21 cellular contexts compared by ENCODE assay signal in the genomic region with DNA sequence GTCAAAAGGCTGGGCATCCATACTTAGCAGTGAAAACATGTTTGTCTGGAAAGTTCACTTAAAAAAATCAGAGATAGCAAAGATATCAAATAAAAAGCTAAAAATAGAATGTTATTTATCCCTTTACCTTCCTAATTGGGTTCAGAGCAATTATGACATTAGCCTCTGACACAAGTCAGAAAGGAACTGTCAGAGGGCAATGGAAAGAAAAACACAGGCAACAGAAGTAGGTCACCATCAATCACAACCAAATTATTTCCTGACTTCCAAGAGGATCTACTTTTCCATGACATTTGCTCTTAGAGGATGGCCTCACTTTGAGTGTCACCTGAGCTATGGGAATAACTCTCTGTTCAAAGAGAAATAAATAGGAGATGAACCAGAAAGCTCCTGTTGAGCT.
"Had no signal": no experiment of that assay in that cellular context is flagged by ENCODE, and none has a peak within 500 bp of the region (broad histone marks: within the 10 kb centered on the region; RNA-seq: fewer than 3 reads in every experiment).

No MANE protein-coding gene starts in this region.

- H3K36me3 ChIP-seq: lower lobe of right lung, prostate gland, transverse colon had no signal

- H3K27me3 ChIP-seq: dorsolateral prefrontal cortex, heart left ventricle, stomach, transverse colon had no signal

- H3K4me1 ChIP-seq: lower lobe of right lung, parathyroid adenoma, prostate gland, transverse colon had no signal

- H3K27ac ChIP-seq: dorsolateral prefrontal cortex, lower lobe of right lung, parathyroid adenoma, prostate gland, skin epidermis, stomach, thoracic aorta, transverse colon had no signal

- H3K9me3 ChIP-seq: heart left ventricle, lower lobe of right lung, prostate gland, stomach, thoracic aorta, transverse colon had no signal

- H3K4me3 ChIP-seq: dorsolateral prefrontal cortex, heart left ventricle, lower lobe of right lung, prostate gland, skin epidermis, stomach, thoracic aorta, transverse colon had no signal

- ATAC-seq: left lobe of liver; lower lobe of right lung; natural killer cell treated with Interleukin-12 subunit alpha and Interleukin-12 subunit beta and Interleukin-15 and Interleukin-18, amount 100 ng/mL, for 72 hours; sciatic nerve had no signal

- DNase-seq: cortex of kidney; dorsolateral prefrontal cortex; effector CD8-positive, alpha-beta T cell; foreskin melanocyte; heart left ventricle; hippocampal formation; lower lobe of right lung; midbrain; retina; stimulated activated CD4-positive, alpha-beta T cell treated with anti-CD3 and anti-CD28 coated beads, Interleukin-12 subunit alpha, Interleukin-12 subunit beta, amount 100 ng/mL, for 4 hours; stimulated activated naive CD4-positive, alpha-beta T cell; stomach; substantia nigra; transverse colon had no signal
